Comparison of ENCODE assay signal across 15 cellular contexts in genomic region chr16:17130733-17131132, GRCh38.
DNase-seq lines count a peak whose midpoint lies in the region; ATAC-seq, FAIRE-seq and TF ChIP-seq lines count a peak whose summit lies in the region.
"Had no signal": no experiment of that assay in that cellular context is flagged by ENCODE, and none has a peak within 500 bp of the region (broad histone marks: within the 10 kb centered on the region; RNA-seq: fewer than 3 reads in every experiment).

No MANE protein-coding gene starts in this region.

- peak overlapping the region in 5 of 7 donors; percentile 9 to 86 (median 45) for H3K27ac Mint-ChIP-seq in CD4-positive, alpha-beta memory T cell
- H3K27ac Mint-ChIP-seq in activated CD8-positive, alpha-beta T cell treated with anti-CD3 and anti-CD28 coated beads for 36 hours, result peak overlapping the region; percentile 30
- peak overlapping the region in 8 of 10 donors; percentile 1 to 39 (median 12) for H3K27ac Mint-ChIP-seq in naive thymus-derived CD8-positive, alpha-beta T cell

- DNase-seq in CD4-positive, alpha-beta memory T cell, result no peak
- DNase-seq in Jurkat, Clone E6-1 (ENCODE audit: low read depth, low spot score), result peak; percentile 48
- DNase-seq in activated CD8-positive, alpha-beta T cell treated with anti-CD3 and anti-CD28 coated beads for 36 hours, result no peak
- DNase-seq in naive thymus-derived CD8-positive, alpha-beta T cell, result peak in 3 of 10 donors; percentile 1 to 38 (median 16)
- no peak for DNase-seq in occipital lobe (lab: John Stamatoyannopoulos, UW)
- DNase-seq in D721Med (ENCODE audit: insufficient read length, low spot score), result no peak
- no peak for DNase-seq in kidney tubule cell (ENCODE audit: low spot score)
- DNase-seq: Caco-2, DMS53, MV-4-11, NCI-H1436, NCI-H2029 treated with DMSO at 0.1 percent for 48 hours, NCI-H510A treated with DMSO at 0.1 percent for 48 hours, SHP77 treated with DMSO at 0.1 percent for 48 hours had no signal

- intact Hi-C loops in CD4-positive, alpha-beta memory T cell (cut with micrococcal nuclease), result no loop called here
- intact Hi-C loops in activated CD8-positive, alpha-beta T cell treated with anti-CD3 and anti-CD28 coated beads for 36 hours (cut with micrococcal nuclease), result no loop called here

- ATAC-seq in activated CD8-positive, alpha-beta T cell treated with anti-CD3 and anti-CD28 coated beads for 36 hours, result no peak
- peak in 1 of 2 donors; percentile 63 for ATAC-seq in naive thymus-derived CD8-positive, alpha-beta T cell

- H3K4me1 Mint-ChIP-seq in CD4-positive, alpha-beta memory T cell, result peaks cover 7 to 14% (median 10%) of the 10 kb centered on the region in 4 donors
- H3K4me1 Mint-ChIP-seq in activated CD8-positive, alpha-beta T cell treated with anti-CD3 and anti-CD28 coated beads for 36 hours (ENCODE audit: low read depth), result peaks cover 21% of the 10 kb centered on the region
- peaks cover 18 to 40% (median 25%) of the 10 kb centered on the region in 4 donors for H3K4me1 Mint-ChIP-seq in naive thymus-derived CD8-positive, alpha-beta T cell

- H3K4me1 ChIP-seq in CD4-positive, alpha-beta memory T cell (ENCODE audit: insufficient read depth, low read length), result no peaks in the 10 kb centered on the region
- H3K4me1 ChIP-seq: Caco-2 had no signal

- no peak overlapping the region for H3K27ac ChIP-seq in CD4-positive, alpha-beta memory T cell (ENCODE audit: low read depth, low read length)
- H3K27ac ChIP-seq: BLaER1 treated with 17β-estradiol and CSF1 and Interleukin-3, amounts not matched to agents 10 nM and 100 nM had no signal

- no peak for FAIRE-seq in D721Med (lab: Jason Lieb, UNC)

- H3K36me3 ChIP-seq in CD4-positive, alpha-beta memory T cell (ENCODE audit: insufficient read depth, low read length), result peaks cover 34% of the 10 kb centered on the region

- CTCF ChIA-PET in CD4-positive, alpha-beta memory T cell (lab: Charles Lee; ENCODE audit: partially characterized antibody), result no interaction called here
- CTCF ChIA-PET in activated CD8-positive, alpha-beta T cell treated with anti-CD3 and anti-CD28 coated beads for 36 hours (lab: Charles Lee), result no interaction called here

- H3K36me3 Mint-ChIP-seq in CD4-positive, alpha-beta memory T cell, result peaks cover 77 to 83% of the 10 kb centered on the region in 2 donors
- peaks cover 25% of the 10 kb centered on the region for H3K36me3 Mint-ChIP-seq in activated CD8-positive, alpha-beta T cell treated with anti-CD3 and anti-CD28 coated beads for 36 hours (ENCODE audit: low read depth)
- peaks cover 8 to 66% (median 47%) of the 10 kb centered on the region in 3 donors for H3K36me3 Mint-ChIP-seq in naive thymus-derived CD8-positive, alpha-beta T cell

- H3K27me3 ChIP-seq in CD4-positive, alpha-beta memory T cell (ENCODE audit: insufficient read depth, low read length), result no peaks in the 10 kb centered on the region
- H3K27me3 ChIP-seq: BLaER1 treated with 17β-estradiol and CSF1 and Interleukin-3, amounts not matched to agents 10 nM and 100 nM had no signal

- POLR2A ChIA-PET in CD4-positive, alpha-beta memory T cell (lab: Charles Lee; ENCODE audit: partially characterized antibody), result no interaction called here
- POLR2A ChIA-PET in activated CD8-positive, alpha-beta T cell treated with anti-CD3 and anti-CD28 coated beads for 36 hours (lab: Charles Lee), result no interaction called here
- POLR2A ChIA-PET in naive thymus-derived CD8-positive, alpha-beta T cell (lab: Charles Lee), result no interaction called here

- TF ChIP-seq CTCF in activated CD8-positive, alpha-beta T cell treated with anti-CD3 and anti-CD28 coated beads for 36 hours (IDR thresholded peaks at IDR 0.05), result no peak
- TF ChIP-seq CTCF in D721Med (IDR thresholded peaks at IDR 0.05; ENCODE audit: insufficient read depth, missing control alignments), result no peak

- H3K9me3 Mint-ChIP-seq in CD4-positive, alpha-beta memory T cell, result no peaks in the 10 kb centered on the region
- no peaks in the 10 kb centered on the region for H3K9me3 Mint-ChIP-seq in activated CD8-positive, alpha-beta T cell treated with anti-CD3 and anti-CD28 coated beads for 36 hours
- H3K9me3 Mint-ChIP-seq in naive thymus-derived CD8-positive, alpha-beta T cell, result no peaks in the 10 kb centered on the region

- H3K4me3 ChIP-seq in CD4-positive, alpha-beta memory T cell (ENCODE audit: low read length in 2 of 2), result no peak overlapping the region
- no peak overlapping the region for H3K4me3 ChIP-seq in Jurkat, Clone E6-1 (ENCODE audit: low read length)
- H3K4me3 ChIP-seq: BLaER1 treated with 17β-estradiol and CSF1 and Interleukin-3, amounts not matched to agents 10 nM and 100 nM had no signal

- peak overlapping the region in 1 of 8 donors; percentile 35 for H3K4me3 Mint-ChIP-seq in CD4-positive, alpha-beta memory T cell
- no peak overlapping the region for H3K4me3 Mint-ChIP-seq in activated CD8-positive, alpha-beta T cell treated with anti-CD3 and anti-CD28 coated beads for 36 hours
- H3K4me3 Mint-ChIP-seq in naive thymus-derived CD8-positive, alpha-beta T cell, result peak overlapping the region in 6 of 10 donors; percentile 1 to 13 (median 5)

- H3K9me3 ChIP-seq in CD4-positive, alpha-beta memory T cell (ENCODE audit: control insufficient read depth in 1 of 2, low read length in 2 of 2), result no peaks in the 10 kb centered on the region
- H3K9me3 ChIP-seq: Caco-2 had no signal

- no peaks in the 10 kb centered on the region for H3K27me3 Mint-ChIP-seq in CD4-positive, alpha-beta memory T cell
- no peaks in the 10 kb centered on the region for H3K27me3 Mint-ChIP-seq in activated CD8-positive, alpha-beta T cell treated with anti-CD3 and anti-CD28 coated beads for 36 hours
- no peaks in the 10 kb centered on the region for H3K27me3 Mint-ChIP-seq in naive thymus-derived CD8-positive, alpha-beta T cell
